ENCODE assay signal across 21 cellular contexts in the genomic region with DNA sequence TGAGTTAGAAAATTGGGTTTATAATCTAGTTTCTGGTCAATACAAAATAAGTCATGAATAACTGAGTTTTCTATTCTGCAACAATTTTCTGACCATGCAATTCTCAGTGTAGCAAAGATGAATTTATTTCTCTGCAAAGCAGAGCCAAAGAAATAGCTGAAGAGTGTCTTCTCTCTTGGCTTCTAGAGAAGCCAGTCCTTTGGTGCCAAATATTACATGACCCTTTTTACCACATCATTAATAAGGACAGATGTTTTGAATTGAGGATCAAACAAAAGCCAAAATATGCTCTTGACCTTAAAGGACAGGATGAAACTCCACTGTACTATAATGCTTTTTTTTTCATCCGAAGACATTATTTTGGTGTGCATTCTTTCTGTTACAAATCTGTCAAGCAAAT. TPM values are rescaled to one million over a fixed set of nuclear protein-coding genes. Genes with fewer than 3 reads are reported as not detected.
DNase-seq lines count a peak whose midpoint lies in the region; ATAC-seq, FAIRE-seq and TF ChIP-seq lines count a peak whose summit lies in the region.
"Had no signal": no experiment of that assay in that cellular context is flagged by ENCODE, and none has a peak within 500 bp of the region (broad histone marks: within the 10 kb centered on the region; RNA-seq: fewer than 3 reads in every experiment).

No MANE protein-coding gene starts in this region.

- 14 to 25% methylated on average over 1 of the region's 1 CpG for WGBS in GM23248 (ENCODE audit: low coverage in 1 of 2, low lambda C conversion rate in 2 of 2, missing lambda C conversion rate in 2 of 2), 2 experiments

- no peaks in the 10 kb centered on the region for H3F3A ChIP-seq in GM23248 (ENCODE audit: insufficient read depth)

- intact Hi-C loops in endothelial cell of umbilical vein (cut with micrococcal nuclease): no loop called here

- H3K4me1 ChIP-seq in GM23248 (ENCODE audit: insufficient read depth) (no peaks in the 10 kb centered on the region), endothelial cell of umbilical vein (ENCODE audit: control insufficient read depth, extremely low read depth, insufficient read depth, low read length) (no peaks in the 10 kb centered on the region)
- H3K4me1 ChIP-seq: A549 had no signal

- H2AFZ ChIP-seq in GM23248 (0 out of 2 replicates have a peak overlapping the region, but pooled peaks have one; percentile 22), endothelial cell of umbilical vein (ENCODE audit: low read depth, low read length) (no peak overlapping the region)

- no peak for ATAC-seq in GM19455 (IDR thresholded peaks at IDR 0.05; ENCODE audit: unreplicated experiment)
- ATAC-seq: A549 had no signal

- in situ Hi-C loops in GM23248 (cut with MboI) (no loop called here), KBM-7 (cut with MboI; ENCODE audit: low pct_unique_long_range_greater_than_20kb, low sequenced_read_pairs) (no loop called here)

- no peak overlapping the region for H3K4me2 ChIP-seq in GM23248 (ENCODE audit: unreplicated experiment)
- H3K4me2 ChIP-seq in endothelial cell of umbilical vein (ENCODE audit: insufficient read depth, low read length): no peak overlapping the region
- H3K4me2 ChIP-seq: A549 had no signal

- H3K27ac ChIP-seq in GM23248: no peak overlapping the region
- H3K27ac ChIP-seq in endothelial cell of umbilical vein (ENCODE audit: insufficient read depth, low read depth, low read length): no peak overlapping the region
- H3K27ac ChIP-seq in coronary artery: no peak overlapping the region
- H3K27ac ChIP-seq: A549 had no signal

- no peak for TF ChIP-seq POLR2A in endothelial cell of umbilical vein (IDR thresholded peaks at IDR 0.05; ENCODE audit: low read depth, low read length)

- no peak overlapping the region for H3K9ac ChIP-seq in GM23248
- H3K9ac ChIP-seq in endothelial cell of umbilical vein (replicated peaks; ENCODE audit: extremely low read depth, insufficient read depth, low read length): no peak overlapping the region

- FAIRE-seq in endothelial cell of umbilical vein (lab: Jason Lieb, UNC): peak; percentile 21
- FAIRE-seq: A549, GM19239 had no signal

- CTCF ChIA-PET in endothelial cell of umbilical vein (lab: Charles Lee): interaction anchor here (1.1 kb wide), 1 partner anchor 14 kb away, joined by 3 read pairs; no protein-coding TSS in a partner anchor

- TF ChIP-seq CTCF in endothelial cell of umbilical vein (IDR thresholded peaks at IDR 0.05; ENCODE audit: extremely low read depth in 1 of 2, insufficient read depth in 1 of 2, low read depth in 1 of 2, low read length in 2 of 2): no peak
- TF ChIP-seq CTCF in fibroblast of mammary gland (conservative IDR thresholded peaks at IDR 0.05; ENCODE audit: control insufficient read depth, insufficient read depth, low read depth, low read length): no peak
- TF ChIP-seq CTCF in coronary artery (IDR thresholded peaks at IDR 0.05): no peak

- H3K36me3 ChIP-seq in GM23248 (ENCODE audit: low read depth) (no peaks in the 10 kb centered on the region), endothelial cell of umbilical vein (ENCODE audit: control insufficient read depth in 2 of 2, extremely low read depth in 1 of 2, insufficient read depth in 2 of 2, low read length in 2 of 2) (no peaks in the 10 kb centered on the region)

- BruUV-seq in endothelial cell of umbilical vein (replicated peaks; lab: Mats Ljungman, UMichigan): no TSS peak

- H3K9me1 ChIP-seq in endothelial cell of umbilical vein (replicated peaks; ENCODE audit: control insufficient read depth, extremely low read depth, insufficient read depth, low read length): no peaks in the 10 kb centered on the region

- H3K9me2 ChIP-seq in GM23248 (ENCODE audit: insufficient read depth): no peaks in the 10 kb centered on the region

- POLR2A ChIA-PET in endothelial cell of umbilical vein (lab: Charles Lee): no interaction called here

- H3K4me3 ChIP-seq in GM23248 (no peak overlapping the region), endothelial cell of umbilical vein (replicated peaks in 1 of 3; ENCODE audit: insufficient read depth in 1 of 3, low read depth in 1 of 3, low read length in 3 of 3) (no peak overlapping the region), fibroblast of mammary gland (ENCODE audit: control insufficient read depth, low read depth, low read length) (no peak overlapping the region), coronary artery (no peak overlapping the region)
- H3K4me3 ChIP-seq: A549 had no signal

- dilution Hi-C loops in endothelial cell of umbilical vein (cut with MboI; ENCODE audit: extremely low pct_ligation_motif_present, low sequenced_read_pairs): no loop called here

- H3K79me2 ChIP-seq in GM23248 (ENCODE audit: insufficient read depth) (no peaks in the 10 kb centered on the region), endothelial cell of umbilical vein (ENCODE audit: control insufficient read depth, insufficient read depth, low read length) (no peaks in the 10 kb centered on the region)

- no peaks in the 10 kb centered on the region for H3K27me3 ChIP-seq in GM23248 (replicated peaks; ENCODE audit: insufficient read depth)
- no peaks in the 10 kb centered on the region for H3K27me3 ChIP-seq in endothelial cell of umbilical vein (ENCODE audit: control insufficient read depth in 2 of 2, insufficient read depth in 2 of 2, low read length in 2 of 2)

- H4K20me1 ChIP-seq in GM23248 (ENCODE audit: insufficient read depth) (no peaks in the 10 kb centered on the region), endothelial cell of umbilical vein (replicated peaks; ENCODE audit: control insufficient read depth, extremely low read depth, insufficient read depth, low read length) (no peaks in the 10 kb centered on the region)

- DNase-seq in GM23248 (no peak), endothelial cell of umbilical vein (ENCODE audit: low read depth, low spot score) (no peak), fibroblast of mammary gland (ENCODE audit: low read depth) (peak; percentile 35), coronary artery (ENCODE audit: low spot score) (no peak), KBM-7 (no peak)
- DNase-seq: 8988T; ACHN; C1 segment of cervical spinal cord; Calu3; CD4-positive, alpha-beta memory T cell; COR-L47; DMS53; DMS79 treated with DMSO at 0.1 percent for 48 hours; GOT3; H7; HCEC 1CT had no signal

- peaks cover 10% of the 10 kb centered on the region for H3K9me3 ChIP-seq in GM23248 (ENCODE audit: low read depth)
- H3K9me3 ChIP-seq in endothelial cell of umbilical vein (replicated peaks; ENCODE audit: control insufficient read depth, insufficient read depth, low read length): no peaks in the 10 kb centered on the region
- H3K9me3 ChIP-seq: A549 had no signal

TF ChIP-seq in endothelial cell of umbilical vein, 7 proteins besides CTCF, POLR2A, EP300 and RAD21:
- TF ChIP-seq GATA2 (IDR thresholded peaks at IDR 0.05; ENCODE audit: insufficient read depth, insufficient read length, low read depth, low read length): no peak
- TF ChIP-seq POLR2AphosphoS5 (IDR thresholded peaks at IDR 0.05; ENCODE audit: insufficient read depth, low read depth, low read length): no peak
- TF ChIP-seq, protein P1, sequence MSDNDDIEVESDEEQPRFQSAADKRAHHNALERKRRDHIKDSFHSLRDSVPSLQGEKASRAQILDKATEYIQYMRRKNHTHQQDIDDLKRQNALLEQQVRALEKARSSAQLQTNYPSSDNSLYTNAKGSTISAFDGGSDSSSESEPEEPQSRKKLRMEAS (IDR thresholded peaks at IDR 0.05; ENCODE audit: insufficient read depth, insufficient read length): no peak
- TF ChIP-seq EZH2 (IDR thresholded peaks at IDR 0.05; ENCODE audit: borderline replicate concordance, low read depth, low read length, severe bottlenecking): no peak
TF ChIP-seq in endothelial cell of umbilical vein: peak in this region for 0.

RNA-seq across cellular contexts. Expression of a gene that starts 40.2 kb away (rescaled TPM):
- not detected in 2 replicates for total RNA-seq in GM23248 (2014; rRNA removed; shearing (Covaris generic))
- not detected in 2 replicates for polyA plus RNA-seq in GM23248 (2016; fragmentation: Nextera tagmentation; extraction: Ambion mirVana)
- total RNA-seq in endothelial cell of umbilical vein: not detected in 2 replicates
- polyA plus RNA-seq in endothelial cell of umbilical vein: not detected in 2 replicates
- not detected in 2 replicates for polyA plus RNA-seq in endothelial cell of umbilical vein (2011; cell fraction: cytosol; rRNA removed)
- not detected in 2 replicates for polyA plus RNA-seq in endothelial cell of umbilical vein (2011; cell fraction: nucleus; rRNA removed)
- not detected in 2 replicates for polyA plus RNA-seq in endothelial cell of umbilical vein (2012)
- polyA minus RNA-seq in endothelial cell of umbilical vein: not detected in 2 replicates
- not detected for polyA minus RNA-seq in endothelial cell of umbilical vein (2011; cell fraction: cytosol; rRNA and poly(A)+ RNA removed)
- polyA minus RNA-seq in endothelial cell of umbilical vein (2011; cell fraction: nucleus; rRNA and poly(A)+ RNA removed): not detected in 2 replicates
- total RNA-seq: Calu3; CD4-positive, alpha-beta memory T cell; G401; H7 had no signal
- polyA plus RNA-seq: A549; BJ; CD4-positive, alpha-beta memory T cell had no signal
